ENCODE assay signal across 1 cellular context in genomic region chr17:43021739-43022512, GRCh38.
TF ChIP-seq lines count a peak whose summit lies in the region.

Gene VAT1 (minus strand): TSS chr17:43022385. CDS start chr17:43022322, 63 bp downstream.

TF ChIP-seq in HepG2, 621 proteins besides CTCF, POLR2A, EP300 and RAD21 (continued from another document and continues in another):
- TF ChIP-seq, protein P1, sequence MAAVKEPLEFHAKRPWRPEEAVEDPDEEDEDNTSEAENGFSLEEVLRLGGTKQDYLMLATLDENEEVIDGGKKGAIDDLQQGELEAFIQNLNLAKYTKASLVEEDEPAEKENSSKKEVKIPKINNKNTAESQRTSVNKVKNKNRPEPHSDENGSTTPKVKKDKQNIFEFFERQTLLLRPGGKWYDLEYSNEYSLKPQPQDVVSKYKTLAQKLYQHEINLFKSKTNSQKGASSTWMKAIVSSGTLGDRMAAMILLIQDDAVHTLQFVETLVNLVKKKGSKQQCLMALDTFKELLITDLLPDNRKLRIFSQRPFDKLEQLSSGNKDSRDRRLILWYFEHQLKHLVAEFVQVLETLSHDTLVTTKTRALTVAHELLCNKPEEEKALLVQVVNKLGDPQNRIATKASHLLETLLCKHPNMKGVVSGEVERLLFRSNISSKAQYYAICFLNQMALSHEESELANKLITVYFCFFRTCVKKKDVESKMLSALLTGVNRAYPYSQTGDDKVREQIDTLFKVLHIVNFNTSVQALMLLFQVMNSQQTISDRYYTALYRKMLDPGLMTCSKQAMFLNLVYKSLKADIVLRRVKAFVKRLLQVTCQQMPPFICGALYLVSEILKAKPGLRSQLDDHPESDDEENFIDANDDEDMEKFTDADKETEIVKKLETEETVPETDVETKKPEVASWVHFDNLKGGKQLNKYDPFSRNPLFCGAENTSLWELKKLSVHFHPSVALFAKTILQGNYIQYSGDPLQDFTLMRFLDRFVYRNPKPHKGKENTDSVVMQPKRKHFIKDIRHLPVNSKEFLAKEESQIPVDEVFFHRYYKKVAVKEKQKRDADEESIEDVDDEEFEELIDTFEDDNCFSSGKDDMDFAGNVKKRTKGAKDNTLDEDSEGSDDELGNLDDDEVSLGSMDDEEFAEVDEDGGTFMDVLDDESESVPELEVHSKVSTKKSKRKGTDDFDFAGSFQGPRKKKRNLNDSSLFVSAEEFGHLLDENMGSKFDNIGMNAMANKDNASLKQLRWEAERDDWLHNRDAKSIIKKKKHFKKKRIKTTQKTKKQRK (IDR thresholded peaks at IDR 0.05; ENCODE audit: low read length), result no peak
- TF ChIP-seq KDM4B (CRISPR knock-in tag; IDR thresholded peaks at IDR 0.05) (0 out of 2 replicates have a peak, but pooled peaks have one; percentile 35), NFIC (IDR thresholded peaks at IDR 0.05; ENCODE audit: low read length) (no peak), BCLAF1 (IDR thresholded peaks at IDR 0.05) (no peak), NR2F6 (IDR thresholded peaks at IDR 0.05) (no peak), NR2F6 (CRISPR knock-in tag; IDR thresholded peaks at IDR 0.05) (peak; percentile 16; the same call in 1 of the 2 replicates), ZNF225 (CRISPR knock-in tag; IDR thresholded peaks at IDR 0.05) (no peak; the same call in 1 of the 2 replicates), CENPBD1 (CRISPR knock-in tag; IDR thresholded peaks at IDR 0.05; ENCODE audit: borderline replicate concordance, low read depth) (no peak), ZNF10 (CRISPR knock-in tag; IDR thresholded peaks at IDR 0.05; ENCODE audit: borderline replicate concordance, low read depth) (no peak), NCOR1 (IDR thresholded peaks at IDR 0.05; ENCODE audit: borderline replicate concordance, low read length) (no peak), SIN3B (IDR thresholded peaks at IDR 0.05; ENCODE audit: low read length) (no peak), ZNF883 (CRISPR knock-in tag; IDR thresholded peaks at IDR 0.05; ENCODE audit: not compliant biosample characterization) (peak; percentile 90), CREB1 (IDR thresholded peaks at IDR 0.05) (no peak), CREB1 (CRISPR knock-in tag; IDR thresholded peaks at IDR 0.05) (no peak), NFE2L1 (CRISPR knock-in tag; IDR thresholded peaks at IDR 0.05; ENCODE audit: borderline replicate concordance) (no peak), ZNF143 (CRISPR knock-in tag; IDR thresholded peaks at IDR 0.05) (0 out of 2 replicates have a peak, but pooled peaks have one; percentile 2), MAFF (IDR thresholded peaks at IDR 0.05; ENCODE audit: low read depth, low read length) (no peak), SNAPC4 (CRISPR knock-in tag; IDR thresholded peaks at IDR 0.05) (peak; percentile 47; the same call in 1 of the 2 replicates), ZNF296 (CRISPR knock-in tag; conservative IDR thresholded peaks at IDR 0.05) (no peak), SMC3 (IDR thresholded peaks at IDR 0.05; ENCODE audit: low read length) (no peak), ZNF124 (CRISPR knock-in tag; IDR thresholded peaks at IDR 0.05) (no peak; the same call in 1 of the 2 replicates)
- TF ChIP-seq, protein P2, sequence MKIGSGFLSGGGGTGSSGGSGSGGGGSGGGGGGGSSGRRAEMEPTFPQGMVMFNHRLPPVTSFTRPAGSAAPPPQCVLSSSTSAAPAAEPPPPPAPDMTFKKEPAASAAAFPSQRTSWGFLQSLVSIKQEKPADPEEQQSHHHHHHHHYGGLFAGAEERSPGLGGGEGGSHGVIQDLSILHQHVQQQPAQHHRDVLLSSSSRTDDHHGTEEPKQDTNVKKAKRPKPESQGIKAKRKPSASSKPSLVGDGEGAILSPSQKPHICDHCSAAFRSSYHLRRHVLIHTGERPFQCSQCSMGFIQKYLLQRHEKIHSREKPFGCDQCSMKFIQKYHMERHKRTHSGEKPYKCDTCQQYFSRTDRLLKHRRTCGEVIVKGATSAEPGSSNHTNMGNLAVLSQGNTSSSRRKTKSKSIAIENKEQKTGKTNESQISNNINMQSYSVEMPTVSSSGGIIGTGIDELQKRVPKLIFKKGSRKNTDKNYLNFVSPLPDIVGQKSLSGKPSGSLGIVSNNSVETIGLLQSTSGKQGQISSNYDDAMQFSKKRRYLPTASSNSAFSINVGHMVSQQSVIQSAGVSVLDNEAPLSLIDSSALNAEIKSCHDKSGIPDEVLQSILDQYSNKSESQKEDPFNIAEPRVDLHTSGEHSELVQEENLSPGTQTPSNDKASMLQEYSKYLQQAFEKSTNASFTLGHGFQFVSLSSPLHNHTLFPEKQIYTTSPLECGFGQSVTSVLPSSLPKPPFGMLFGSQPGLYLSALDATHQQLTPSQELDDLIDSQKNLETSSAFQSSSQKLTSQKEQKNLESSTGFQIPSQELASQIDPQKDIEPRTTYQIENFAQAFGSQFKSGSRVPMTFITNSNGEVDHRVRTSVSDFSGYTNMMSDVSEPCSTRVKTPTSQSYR (CRISPR knock-in tag; IDR thresholded peaks at IDR 0.05; ENCODE audit: borderline replicate concordance), result 0 out of 2 replicates have a peak, but pooled peaks have one; percentile 3
- TF ChIP-seq, protein P3, sequence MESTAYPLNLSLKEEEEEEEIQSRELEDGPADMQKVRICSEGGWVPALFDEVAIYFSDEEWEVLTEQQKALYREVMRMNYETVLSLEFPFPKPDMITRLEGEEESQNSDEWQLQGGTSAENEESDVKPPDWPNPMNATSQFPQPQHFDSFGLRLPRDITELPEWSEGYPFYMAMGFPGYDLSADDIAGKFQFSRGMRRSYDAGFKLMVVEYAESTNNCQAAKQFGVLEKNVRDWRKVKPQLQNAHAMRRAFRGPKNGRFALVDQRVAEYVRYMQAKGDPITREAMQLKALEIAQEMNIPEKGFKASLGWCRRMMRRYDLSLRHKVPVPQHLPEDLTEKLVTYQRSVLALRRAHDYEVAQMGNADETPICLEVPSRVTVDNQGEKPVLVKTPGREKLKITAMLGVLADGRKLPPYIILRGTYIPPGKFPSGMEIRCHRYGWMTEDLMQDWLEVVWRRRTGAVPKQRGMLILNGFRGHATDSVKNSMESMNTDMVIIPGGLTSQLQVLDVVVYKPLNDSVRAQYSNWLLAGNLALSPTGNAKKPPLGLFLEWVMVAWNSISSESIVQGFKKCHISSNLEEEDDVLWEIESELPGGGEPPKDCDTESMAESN (CRISPR knock-in tag; conservative IDR thresholded peaks at IDR 0.05), result peak; percentile 49
- TF ChIP-seq, protein P4, sequence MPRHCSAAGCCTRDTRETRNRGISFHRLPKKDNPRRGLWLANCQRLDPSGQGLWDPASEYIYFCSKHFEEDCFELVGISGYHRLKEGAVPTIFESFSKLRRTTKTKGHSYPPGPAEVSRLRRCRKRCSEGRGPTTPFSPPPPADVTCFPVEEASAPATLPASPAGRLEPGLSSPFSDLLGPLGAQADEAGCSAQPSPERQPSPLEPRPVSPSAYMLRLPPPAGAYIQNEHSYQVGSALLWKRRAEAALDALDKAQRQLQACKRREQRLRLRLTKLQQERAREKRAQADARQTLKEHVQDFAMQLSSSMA (CRISPR knock-in tag; IDR thresholded peaks at IDR 0.05), result peak; percentile 78; the same call in 1 of the 2 replicates
- TF ChIP-seq, protein P5, sequence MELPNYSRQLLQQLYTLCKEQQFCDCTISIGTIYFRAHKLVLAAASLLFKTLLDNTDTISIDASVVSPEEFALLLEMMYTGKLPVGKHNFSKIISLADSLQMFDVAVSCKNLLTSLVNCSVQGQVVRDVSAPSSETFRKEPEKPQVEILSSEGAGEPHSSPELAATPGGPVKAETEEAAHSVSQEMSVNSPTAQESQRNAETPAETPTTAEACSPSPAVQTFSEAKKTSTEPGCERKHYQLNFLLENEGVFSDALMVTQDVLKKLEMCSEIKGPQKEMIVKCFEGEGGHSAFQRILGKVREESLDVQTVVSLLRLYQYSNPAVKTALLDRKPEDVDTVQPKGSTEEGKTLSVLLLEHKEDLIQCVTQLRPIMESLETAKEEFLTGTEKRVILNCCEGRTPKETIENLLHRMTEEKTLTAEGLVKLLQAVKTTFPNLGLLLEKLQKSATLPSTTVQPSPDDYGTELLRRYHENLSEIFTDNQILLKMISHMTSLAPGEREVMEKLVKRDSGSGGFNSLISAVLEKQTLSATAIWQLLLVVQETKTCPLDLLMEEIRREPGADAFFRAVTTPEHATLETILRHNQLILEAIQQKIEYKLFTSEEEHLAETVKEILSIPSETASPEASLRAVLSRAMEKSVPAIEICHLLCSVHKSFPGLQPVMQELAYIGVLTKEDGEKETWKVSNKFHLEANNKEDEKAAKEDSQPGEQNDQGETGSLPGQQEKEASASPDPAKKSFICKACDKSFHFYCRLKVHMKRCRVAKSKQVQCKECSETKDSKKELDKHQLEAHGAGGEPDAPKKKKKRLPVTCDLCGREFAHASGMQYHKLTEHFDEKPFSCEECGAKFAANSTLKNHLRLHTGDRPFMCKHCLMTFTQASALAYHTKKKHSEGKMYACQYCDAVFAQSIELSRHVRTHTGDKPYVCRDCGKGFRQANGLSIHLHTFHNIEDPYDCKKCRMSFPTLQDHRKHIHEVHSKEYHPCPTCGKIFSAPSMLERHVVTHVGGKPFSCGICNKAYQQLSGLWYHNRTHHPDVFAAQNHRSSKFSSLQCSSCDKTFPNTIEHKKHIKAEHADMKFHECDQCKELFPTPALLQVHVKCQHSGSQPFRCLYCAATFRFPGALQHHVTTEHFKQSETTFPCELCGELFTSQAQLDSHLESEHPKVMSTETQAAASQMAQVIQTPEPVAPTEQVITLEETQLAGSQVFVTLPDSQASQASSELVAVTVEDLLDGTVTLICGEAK (IDR thresholded peaks at IDR 0.05), result no peak
- TF ChIP-seq, protein P5 (CRISPR knock-in tag; IDR thresholded peaks at IDR 0.05), result peak; percentile 79
